9 cellular contexts compared by ENCODE assay signal in genomic region chr3:138949445-138950005, GRCh38. TPM values are rescaled to one million over a fixed set of nuclear protein-coding genes. Genes with fewer than 3 reads are reported as not detected.
DNase-seq lines count a peak whose midpoint lies in the region; ATAC-seq and TF ChIP-seq lines count a peak whose summit lies in the region.
"Had no signal": no experiment of that assay in that cellular context is flagged by ENCODE, and none has a peak within 500 bp of the region (broad histone marks: within the 10 kb centered on the region; RNA-seq: fewer than 3 reads in every experiment).

No MANE protein-coding gene starts in this region.

- no TSS peak for BruUV-seq in Calu3 (replicated peaks; lab: Mats Ljungman, UMichigan)

- H3K27me3 Mint-ChIP-seq in Calu3 (ENCODE audit: unreplicated experiment): peaks cover 87% of the 10 kb centered on the region
- peaks cover 69% of the 10 kb centered on the region for H3K27me3 Mint-ChIP-seq in T-helper 17 cell

- no peaks in the 10 kb centered on the region for H3K9me3 Mint-ChIP-seq in Calu3 (ENCODE audit: low read depth, unreplicated experiment)
- H3K9me3 Mint-ChIP-seq: central memory CD8-positive, alpha-beta T cell had no signal

- H3K4me1 ChIP-seq in right cardiac atrium (ENCODE audit: control insufficient read depth, insufficient read depth, low read length) (peaks cover 3% of the 10 kb centered on the region), HAP-1 (no peaks in the 10 kb centered on the region), Karpas-422 (ENCODE audit: low read length) (no peaks in the 10 kb centered on the region)

- DNase-seq in Calu3: no peak
- no peak for DNase-seq in T-helper 17 cell
- no peak for DNase-seq in right cardiac atrium
- no peak for DNase-seq in retinal pigment epithelial cell (ENCODE audit: low read depth)
- DNase-seq in HuH-7 (ENCODE audit: low spot score): no peak
- DNase-seq in HAP-1 (ENCODE audit: low spot score in 2 of 2): no peak
- DNase-seq in mucosa of gallbladder (ENCODE audit: low spot score): no peak
- no peak for DNase-seq in Karpas-422

- CTCF ChIA-PET in Calu3 (lab: Charles Lee): interaction anchor here (0.5 to 1.9 kb wide), 7 partner anchors 10 to 368 kb away, joined by 3 to 11 read pairs (median 4); no protein-coding TSS in a partner anchor

- peak; percentile 18 for ATAC-seq in T-helper 17 cell
- ATAC-seq in right cardiac atrium: no peak

- H3K9me2 ChIP-seq in Karpas-422 (replicated peaks; ENCODE audit: insufficient read depth, low read length): no peaks in the 10 kb centered on the region

- no peak overlapping the region for H3K9ac ChIP-seq in Karpas-422 (ENCODE audit: low read length)

- H3K4me3 ChIP-seq in right cardiac atrium (ENCODE audit: low read length): peak overlapping the region; percentile 8
- peak overlapping the region; percentile 11 for H3K4me3 ChIP-seq in retinal pigment epithelial cell (ENCODE audit: low read length)
- no peak overlapping the region for H3K4me3 ChIP-seq in HAP-1
- no peak overlapping the region for H3K4me3 ChIP-seq in Karpas-422 (ENCODE audit: low read length)

- no peak overlapping the region for H2AFZ ChIP-seq in Karpas-422 (ENCODE audit: low read length)

- peak overlapping the region; percentile 20 for H3K4me3 Mint-ChIP-seq in Calu3 (ENCODE audit: low read depth, unreplicated experiment)
- H3K4me3 Mint-ChIP-seq in T-helper 17 cell: peak overlapping the region; percentile 86

- H3K36me3 Mint-ChIP-seq in Calu3 (ENCODE audit: insufficient read depth, unreplicated experiment): peaks cover 23% of the 10 kb centered on the region
- H3K36me3 Mint-ChIP-seq in T-helper 17 cell (ENCODE audit: low read depth): peaks cover 11% of the 10 kb centered on the region

- H4K20me1 ChIP-seq in Karpas-422 (ENCODE audit: insufficient read depth, low read depth, low read length): no peaks in the 10 kb centered on the region

- H3K27ac Mint-ChIP-seq in Calu3 (ENCODE audit: unreplicated experiment): no peak overlapping the region
- H3K27ac Mint-ChIP-seq in T-helper 17 cell: no peak overlapping the region

- H3K36me3 ChIP-seq in HAP-1 (replicated peaks) (no peaks in the 10 kb centered on the region), Karpas-422 (ENCODE audit: insufficient read depth, low read length) (no peaks in the 10 kb centered on the region)

- H3K27me3 ChIP-seq in right cardiac atrium (ENCODE audit: control insufficient read depth, insufficient read depth): peaks cover 2% of the 10 kb centered on the region
- H3K27me3 ChIP-seq in HAP-1 (ENCODE audit: low read depth): no peaks in the 10 kb centered on the region
- no peaks in the 10 kb centered on the region for H3K27me3 ChIP-seq in Karpas-422 (ENCODE audit: low read length)

- H3K27ac ChIP-seq in right cardiac atrium (ENCODE audit: low read length) (no peak overlapping the region), Karpas-422 (ENCODE audit: low read length) (no peak overlapping the region)

- H3K79me2 ChIP-seq in Karpas-422 (ENCODE audit: low read length): no peaks in the 10 kb centered on the region

- peaks cover 25% of the 10 kb centered on the region for H3K4me1 Mint-ChIP-seq in Calu3 (ENCODE audit: low read depth, unreplicated experiment)
- H3K4me1 Mint-ChIP-seq in T-helper 17 cell: peaks cover 28% of the 10 kb centered on the region

- TF ChIP-seq CTCF in Calu3 (IDR thresholded peaks at IDR 0.05; ENCODE audit: unreplicated experiment) (no peak), retinal pigment epithelial cell (conservative IDR thresholded peaks at IDR 0.05; ENCODE audit: low read depth, low read length) (no peak)

- intact Hi-C loops in Calu3 (cut with micrococcal nuclease; ENCODE audit: unreplicated experiment) (no loop called here), right cardiac atrium (cut with DNase I) (no loop called here)

- no peak overlapping the region for H3K4me2 ChIP-seq in Karpas-422 (ENCODE audit: low read depth, low read length, poor library complexity, severe bottlenecking)

- H3K9me3 ChIP-seq in T-helper 17 cell (ENCODE audit: control insufficient read depth, low read length, poor library complexity, severe bottlenecking) (no peaks in the 10 kb centered on the region), right cardiac atrium (ENCODE audit: control insufficient read depth, low read length) (no peaks in the 10 kb centered on the region), HAP-1 (no peaks in the 10 kb centered on the region), Karpas-422 (ENCODE audit: low read length) (no peaks in the 10 kb centered on the region)

- 9% methylated on average over 27 of the region's 27 CpGs for WGBS in right cardiac atrium

- in situ Hi-C loops in HAP-1 (cut with MboI; ENCODE audit: low sequenced_read_pairs): no loop called here

RNA-seq across cellular contexts. Expression of gene FOXL2NB, which starts 2.5 kb away (rescaled TPM):
- 0.35 and 0.51 TPM in 2 replicates for total RNA-seq in Calu3 (2022)
- total RNA-seq in T-helper 17 cell: not detected
- total RNA-seq in right cardiac atrium: not detected
- not detected for polyA plus RNA-seq in right cardiac atrium
- total RNA-seq in mucosa of gallbladder: 0.09 TPM
- not detected in 2 replicates for total RNA-seq in Karpas-422 (2014; rRNA removed; shearing (Covaris generic); ENCODE audit: low replicate concordance)

RNA-seq across cellular contexts. Expression of gene FOXL2, which starts 2.6 kb away (rescaled TPM):
- total RNA-seq in Calu3 (2022): 0.42 and 0.86 TPM in 2 replicates
- total RNA-seq in T-helper 17 cell: not detected
- total RNA-seq in right cardiac atrium: not detected
- not detected for polyA plus RNA-seq in right cardiac atrium
- 0.14 TPM for total RNA-seq in mucosa of gallbladder
- total RNA-seq in Karpas-422 (2014; rRNA removed; shearing (Covaris generic); ENCODE audit: low replicate concordance): not detected in 2 replicates

RNA-seq across cellular contexts. Expression of gene PRR23A, which starts 56.5 kb away (rescaled TPM):
- total RNA-seq in Calu3 (2022) (not detected in 2 replicates), T-helper 17 cell (not detected), right cardiac atrium (not detected), mucosa of gallbladder (not detected)
- not detected for polyA plus RNA-seq in right cardiac atrium
- not detected in 2 replicates for total RNA-seq in Karpas-422 (2014; rRNA removed; shearing (Covaris generic); ENCODE audit: low replicate concordance)

Comparison
In these comparisons a context has a peak if more than half of its experiments do, and no peak if none do; other contexts are left out.
1. H3K4me3 ChIP-seq: peak in right cardiac atrium (single experiment) and retinal pigment epithelial cell (single experiment); none in HAP-1 (single experiment) and Karpas-422 (single experiment).